In genomic region chr15:74893627-74894026, GRCh38 we compare ENCODE assay signal across 1 cellular context.
TF ChIP-seq lines count a peak whose summit lies in the region.

No MANE protein-coding gene starts in this region.

TF ChIP-seq in HCT116, 20 proteins besides CTCF, POLR2A, EP300 and RAD21:
- TF ChIP-seq CEBPB (IDR thresholded peaks at IDR 0.05; ENCODE audit: low read depth) (no peak), POLR2AphosphoS5 (IDR thresholded peaks at IDR 0.05; ENCODE audit: low read depth, low read length) (no peak), TCF7L2 (IDR thresholded peaks at IDR 0.05; ENCODE audit: borderline replicate concordance, extremely low read depth, insufficient read depth, insufficient read length) (no peak), ATF3 (IDR thresholded peaks at IDR 0.05) (no peak), ELF1 (IDR thresholded peaks at IDR 0.05; ENCODE audit: borderline replicate concordance, low read depth) (no peak), CBX3 (IDR thresholded peaks at IDR 0.05; ENCODE audit: low read depth) (no peak), EZH2 (IDR thresholded peaks at IDR 0.05) (no peak), YY1 (IDR thresholded peaks at IDR 0.05; ENCODE audit: extremely low read depth, insufficient replicate concordance, low read depth, low read length) (no peak), SRF (IDR thresholded peaks at IDR 0.05; ENCODE audit: low read depth) (no peak), FOSL1 (IDR thresholded peaks at IDR 0.05; ENCODE audit: low read depth) (no peak), ZFX (IDR thresholded peaks at IDR 0.05) (no peak)
